Comparison of ENCODE assay signal across 2 cellular contexts in genomic region chr1:205716371-205717132, GRCh38.
TF ChIP-seq lines count a peak whose summit lies in the region.

No MANE protein-coding gene starts in this region.

TF ChIP-seq in HEK293, 187 proteins besides CTCF, POLR2A, EP300 and RAD21:
- TF ChIP-seq FEZF1 (tag by site-specific recombination; IDR thresholded peaks at IDR 0.05), result no peak
- peak; percentile 66; the same call in 1 of the 2 replicates for TF ChIP-seq ZNF600 (tag by site-specific recombination; IDR thresholded peaks at IDR 0.05)
- TF ChIP-seq, protein P1, sequence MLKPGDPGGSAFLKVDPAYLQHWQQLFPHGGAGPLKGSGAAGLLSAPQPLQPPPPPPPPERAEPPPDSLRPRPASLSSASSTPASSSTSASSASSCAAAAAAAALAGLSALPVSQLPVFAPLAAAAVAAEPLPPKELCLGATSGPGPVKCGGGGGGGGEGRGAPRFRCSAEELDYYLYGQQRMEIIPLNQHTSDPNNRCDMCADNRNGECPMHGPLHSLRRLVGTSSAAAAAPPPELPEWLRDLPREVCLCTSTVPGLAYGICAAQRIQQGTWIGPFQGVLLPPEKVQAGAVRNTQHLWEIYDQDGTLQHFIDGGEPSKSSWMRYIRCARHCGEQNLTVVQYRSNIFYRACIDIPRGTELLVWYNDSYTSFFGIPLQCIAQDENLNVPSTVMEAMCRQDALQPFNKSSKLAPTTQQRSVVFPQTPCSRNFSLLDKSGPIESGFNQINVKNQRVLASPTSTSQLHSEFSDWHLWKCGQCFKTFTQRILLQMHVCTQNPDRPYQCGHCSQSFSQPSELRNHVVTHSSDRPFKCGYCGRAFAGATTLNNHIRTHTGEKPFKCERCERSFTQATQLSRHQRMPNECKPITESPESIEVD (tag by site-specific recombination; IDR thresholded peaks at IDR 0.05), result peak; percentile 30; the same call in 1 of the 2 replicates

TF ChIP-seq in H1, 55 proteins besides CTCF, POLR2A, EP300 and RAD21:
- 0 out of 2 replicates have a peak, but pooled peaks have one; percentile 23 for TF ChIP-seq POLR2AphosphoS5 (IDR thresholded peaks at IDR 0.05; ENCODE audit: low read depth, low read length)
- TF ChIP-seq SP1 (IDR thresholded peaks at IDR 0.05; ENCODE audit: low read depth, low read length), result no peak
